22 cellular contexts compared by ENCODE assay signal in the genomic region with DNA sequence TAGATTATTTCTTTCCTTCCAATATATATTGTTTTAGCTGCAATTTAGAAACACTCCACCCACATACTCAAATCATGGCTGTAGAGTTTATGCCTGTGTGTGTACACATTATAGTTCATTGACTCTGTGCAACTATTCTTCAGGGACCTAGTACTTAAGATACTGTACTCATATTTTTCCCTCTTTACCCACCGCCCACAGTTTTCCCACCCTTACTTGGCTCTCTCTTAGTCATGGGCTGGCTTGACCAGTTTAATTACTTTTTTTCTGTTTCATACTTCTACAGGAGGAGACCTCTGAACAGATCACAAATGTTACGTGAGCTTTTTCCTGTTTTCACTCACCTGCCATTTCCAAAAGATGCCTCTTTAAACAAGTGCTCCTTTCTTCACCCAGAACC. TPM values are rescaled to one million over a fixed set of nuclear protein-coding genes. Genes with fewer than 3 reads are reported as not detected.
DNase-seq lines count a peak whose midpoint lies in the region; ATAC-seq, FAIRE-seq and TF ChIP-seq lines count a peak whose summit lies in the region.
"Had no signal": no experiment of that assay in that cellular context is flagged by ENCODE, and none has a peak within 500 bp of the region (broad histone marks: within the 10 kb centered on the region; RNA-seq: fewer than 3 reads in every experiment).

No MANE protein-coding gene starts in this region.

- DNase-seq in stimulated activated CD4-positive, alpha-beta T cell treated with anti-CD3 and anti-CD28 coated beads, Interleukin-15, amount 100 ng/mL, for 24 hours = peak; percentile 10
- no peak for DNase-seq in stimulated activated CD4-positive, alpha-beta T cell treated with anti-CD3 and anti-CD28 coated beads, Interleukin-4, amount 100 ng/mL, for 4 hours
- no peak for DNase-seq in astrocyte (ENCODE audit: low read depth)
- DNase-seq in osteoblast (ENCODE audit: insufficient read length, low spot score, missing footprints) = no peak
- no peak for DNase-seq in GM10266 (ENCODE audit: extremely low spot score)
- DNase-seq in DMS 273 treated with DMSO at 0.1 percent for 48 hours (lab: John Stamatoyannopoulos, UW) = no peak
- no peak for DNase-seq in NCI-H526 (lab: John Stamatoyannopoulos, UW)
- DNase-seq: activated CD8-positive, alpha-beta memory T cell treated with anti-CD3 and anti-CD28 coated beads, Interleukin-2, amount 50 U/mL, for 4 hours; activated naive CD4-positive, alpha-beta T cell treated with anti-CD3 and anti-CD28 coated beads, Interleukin-2, amount 50 U/mL, for 16 hours; caudate nucleus; DMS153; effector CD4-positive, alpha-beta T cell; H9; hippocampal formation; NCI-H1930; NCI-H446; pancreas; stimulated activated naive CD4-positive, alpha-beta T cell treated with Interleukin-2 at 50 U/mL for 16 hours had no signal

- peaks cover 52% of the 10 kb centered on the region for H3K4me1 Mint-ChIP-seq in astrocyte (ENCODE audit: low read depth, unreplicated experiment)

- H3K27me3 ChIP-seq in astrocyte (ENCODE audit: insufficient read depth, low read length) = no peaks in the 10 kb centered on the region
- no peaks in the 10 kb centered on the region for H3K27me3 ChIP-seq in osteoblast (ENCODE audit: insufficient read depth, low read length)
- H3K27me3 ChIP-seq: pancreas had no signal

- H3K79me2 ChIP-seq in astrocyte (ENCODE audit: insufficient read depth, low read length) (no peaks in the 10 kb centered on the region), osteoblast (ENCODE audit: insufficient read depth, low read length) (no peaks in the 10 kb centered on the region)

- no peak for FAIRE-seq in astrocyte (lab: Jason Lieb, UNC)
- FAIRE-seq: GM18507, pancreas had no signal

- no peak overlapping the region for H3K9ac ChIP-seq in astrocyte (ENCODE audit: low read length)

- peak overlapping the region; percentile 89 for H3K27ac Mint-ChIP-seq in astrocyte (ENCODE audit: unreplicated experiment)
- H3K27ac Mint-ChIP-seq: H9 had no signal

- H3K4me2 ChIP-seq in astrocyte (ENCODE audit: low read length) (no peak overlapping the region), osteoblast (ENCODE audit: insufficient read depth, low read length) (no peak overlapping the region)

- H3K4me3 ChIP-seq in astrocyte (ENCODE audit: insufficient read depth, low read depth, low read length) (no peak overlapping the region), osteoblast (ENCODE audit: insufficient read depth, low read length) (no peak overlapping the region)
- H3K4me3 ChIP-seq: pancreas had no signal

- H3K9me3 ChIP-seq in astrocyte (ENCODE audit: insufficient read depth, low read depth, low read length) = no peaks in the 10 kb centered on the region
- no peaks in the 10 kb centered on the region for H3K9me3 ChIP-seq in osteoblast (ENCODE audit: low read depth, low read length)
- H3K9me3 ChIP-seq: pancreas had no signal

- peaks cover 44% of the 10 kb centered on the region for H4K20me1 ChIP-seq in astrocyte (ENCODE audit: insufficient read depth, low read length)
- peaks cover 24% of the 10 kb centered on the region for H4K20me1 ChIP-seq in osteoblast (ENCODE audit: insufficient read depth, low read length)

- no peaks in the 10 kb centered on the region for H3K27me3 Mint-ChIP-seq in astrocyte (ENCODE audit: low read depth, unreplicated experiment)

- H3K27ac ChIP-seq in astrocyte (ENCODE audit: low read depth, low read length) (no peak overlapping the region), osteoblast (ENCODE audit: low read depth, low read length) (peak overlapping the region; percentile 89)
- H3K27ac ChIP-seq: pancreas had no signal

- H3K36me3 ChIP-seq in astrocyte (ENCODE audit: insufficient read depth, low read length) (peaks cover 14% of the 10 kb centered on the region), osteoblast (ENCODE audit: insufficient read depth, low read length) (peaks cover 35% of the 10 kb centered on the region)

- ATAC-seq in HG03159 (IDR thresholded peaks at IDR 0.05; ENCODE audit: unreplicated experiment) = no peak
- ATAC-seq: pancreas had no signal

- no peaks in the 10 kb centered on the region for H3K9me3 Mint-ChIP-seq in astrocyte (ENCODE audit: unreplicated experiment)
- H3K9me3 Mint-ChIP-seq: H9 had no signal

- peaks cover 20% of the 10 kb centered on the region for H3K4me1 ChIP-seq in astrocyte (ENCODE audit: insufficient read depth, low read length)
- peaks cover 76% of the 10 kb centered on the region for H3K4me1 ChIP-seq in osteoblast (ENCODE audit: insufficient read depth, low read length)

- H2AFZ ChIP-seq in astrocyte (ENCODE audit: low read depth, low read length) (no peak overlapping the region), osteoblast (ENCODE audit: low read length) (no peak overlapping the region)

- peaks cover 16% of the 10 kb centered on the region for H3K36me3 Mint-ChIP-seq in astrocyte (ENCODE audit: low read depth, unreplicated experiment)

- peak overlapping the region; percentile 13 for H3K4me3 Mint-ChIP-seq in astrocyte (ENCODE audit: unreplicated experiment)
- H3K4me3 Mint-ChIP-seq: H9 had no signal

- TF ChIP-seq CTCF in astrocyte (IDR thresholded peaks at IDR 0.05; ENCODE audit: insufficient read depth, low read depth, low read length) (no peak), osteoblast (IDR thresholded peaks at IDR 0.05; ENCODE audit: extremely low read depth, low read depth, low read length) (no peak), GM10266 (IDR thresholded peaks at IDR 0.05; ENCODE audit: control insufficient read depth, insufficient read depth, low read depth, missing control alignments) (no peak)

RNA-seq across cellular contexts. Expression of gene C6orf89, which starts 30.4 kb away (rescaled TPM):
- total RNA-seq in astrocyte (37.8 and 42.3 TPM in 2 replicates), osteoblast (59.0 and 60.1 TPM in 2 replicates)

RNA-seq across cellular contexts. Expression of gene PI16, which starts 38.4 kb away (rescaled TPM):
- total RNA-seq in astrocyte = not detected in 2 replicates
- 1.8 TPM in 2 replicates for total RNA-seq in osteoblast
- total RNA-seq: fibroblast of lung, H9, M059J had no signal

RNA-seq across cellular contexts. Expression of gene PPIL1, which starts 41.6 kb away (rescaled TPM):
- total RNA-seq in astrocyte (34.7 and 36.6 TPM in 2 replicates), osteoblast (9.8 and 10.9 TPM in 2 replicates)
